ENCODE assay signal across 8 cellular contexts in genomic region chr7:39567294-39567693, GRCh38. TPM values are rescaled to one million over a fixed set of nuclear protein-coding genes. Genes with fewer than 3 reads are reported as not detected.
DNase-seq lines count a peak whose midpoint lies in the region.

No MANE protein-coding gene starts in this region.

- peaks cover 9% of the 10 kb centered on the region for H3K36me3 Mint-ChIP-seq in activated CD4-positive, alpha-beta T cell treated with anti-CD3 and anti-CD28 coated beads, Interleukin-2, amount 10 ng/mL, durations not matched to agents 24 days and 14 days (ENCODE audit: low read depth)
- peaks cover 12% of the 10 kb centered on the region for H3K36me3 Mint-ChIP-seq in activated CD4-positive, alpha-beta memory T cell treated with anti-CD3 and anti-CD28 coated beads for 36 hours

- H3K4me1 Mint-ChIP-seq in activated CD4-positive, alpha-beta T cell treated with anti-CD3 and anti-CD28 coated beads, Interleukin-2, amount 10 ng/mL, durations not matched to agents 24 days and 14 days, result peaks cover 19% of the 10 kb centered on the region
- H3K4me1 Mint-ChIP-seq in activated CD4-positive, alpha-beta memory T cell treated with anti-CD3 and anti-CD28 coated beads for 36 hours (ENCODE audit: low read depth), result peaks cover 17% of the 10 kb centered on the region

- peak overlapping the region; percentile 84 for H3K9ac ChIP-seq in iPS-15b (ENCODE audit: low read depth, low read length)
- peak overlapping the region in 1 of 2 donors; percentile 93 for H3K9ac ChIP-seq in stomach smooth muscle (ENCODE audit: low read length in 2 of 2)

- DNase-seq in activated CD4-positive, alpha-beta T cell treated with anti-CD3 and anti-CD28 coated beads, Interleukin-2, amount 10 ng/mL, durations not matched to agents 24 days and 14 days, result no peak
- DNase-seq in activated CD4-positive, alpha-beta T cell treated with anti-CD3 and anti-CD28 coated beads for 4 hours, result no peak
- no peak for DNase-seq in activated CD4-positive, alpha-beta memory T cell treated with anti-CD3 and anti-CD28 coated beads for 36 hours
- DNase-seq in NCI-H187 treated with DMSO at 0.1 percent for 48 hours (lab: John Stamatoyannopoulos, UW) (no peak), kidney tubule cell (ENCODE audit: low spot score) (no peak)
- no peak for DNase-seq in stimulated activated CD4-positive, alpha-beta T cell treated with anti-CD3 and anti-CD28 coated beads, Interleukin-2, amount 100 ng/mL, for 24 hours

- no peaks in the 10 kb centered on the region for H3K36me3 ChIP-seq in iPS-15b (ENCODE audit: control insufficient read depth, insufficient read depth, low read length)
- H3K36me3 ChIP-seq in stomach smooth muscle (ENCODE audit: control insufficient read depth in 2 of 2, insufficient read depth in 2 of 2, low read length in 2 of 2), result peaks cover 0 to 2% of the 10 kb centered on the region in 2 donors

- H3K9me3 Mint-ChIP-seq in activated CD4-positive, alpha-beta T cell treated with anti-CD3 and anti-CD28 coated beads, Interleukin-2, amount 10 ng/mL, durations not matched to agents 24 days and 14 days, result peaks cover under 1% of the 10 kb centered on the region
- no peaks in the 10 kb centered on the region for H3K9me3 Mint-ChIP-seq in activated CD4-positive, alpha-beta memory T cell treated with anti-CD3 and anti-CD28 coated beads for 36 hours

- H3K4me3 ChIP-seq in iPS-15b (ENCODE audit: low read depth, low read length), result peak overlapping the region; percentile 99
- H3K4me3 ChIP-seq in stomach smooth muscle (ENCODE audit: low read length in 2 of 2), result peak overlapping the region; percentile 94 to 97

- H3K9me3 ChIP-seq in iPS-15b (ENCODE audit: control insufficient read depth, insufficient read depth, low read length), result no peaks in the 10 kb centered on the region
- no peaks in the 10 kb centered on the region for H3K9me3 ChIP-seq in stomach smooth muscle (ENCODE audit: control insufficient read depth in 2 of 2, low read length in 2 of 2)

- no peak overlapping the region for H3K27ac Mint-ChIP-seq in activated CD4-positive, alpha-beta T cell treated with anti-CD3 and anti-CD28 coated beads, Interleukin-2, amount 10 ng/mL, durations not matched to agents 24 days and 14 days
- H3K27ac Mint-ChIP-seq in activated CD4-positive, alpha-beta memory T cell treated with anti-CD3 and anti-CD28 coated beads for 36 hours, result no peak overlapping the region

- peaks cover 6% of the 10 kb centered on the region for H3K27me3 Mint-ChIP-seq in activated CD4-positive, alpha-beta T cell treated with anti-CD3 and anti-CD28 coated beads, Interleukin-2, amount 10 ng/mL, durations not matched to agents 24 days and 14 days
- no peaks in the 10 kb centered on the region for H3K27me3 Mint-ChIP-seq in activated CD4-positive, alpha-beta memory T cell treated with anti-CD3 and anti-CD28 coated beads for 36 hours

- H3K27me3 ChIP-seq in iPS-15b (ENCODE audit: control insufficient read depth, insufficient read depth, low read length), result no peaks in the 10 kb centered on the region
- H3K27me3 ChIP-seq in stomach smooth muscle (ENCODE audit: control insufficient read depth in 1 of 2, insufficient read depth in 2 of 2, low read length in 2 of 2), result no peaks in the 10 kb centered on the region

- no peak overlapping the region for H3K27ac ChIP-seq in stomach smooth muscle (ENCODE audit: low read length)

- H3K4me3 Mint-ChIP-seq in activated CD4-positive, alpha-beta T cell treated with anti-CD3 and anti-CD28 coated beads, Interleukin-2, amount 10 ng/mL, durations not matched to agents 24 days and 14 days, result peak overlapping the region; percentile 99
- peak overlapping the region; percentile 98 for H3K4me3 Mint-ChIP-seq in activated CD4-positive, alpha-beta memory T cell treated with anti-CD3 and anti-CD28 coated beads for 36 hours

- POLR2A ChIA-PET in activated CD4-positive, alpha-beta memory T cell treated with anti-CD3 and anti-CD28 coated beads for 36 hours (lab: Charles Lee), result interaction anchor here (0.8 to 1.2 kb wide), 3 partner anchors 8 to 56 kb away, joined by 3 to 10 read pairs (median 5); partner anchors contain the start of gene RALA

- H3K4me1 ChIP-seq in iPS-15b (ENCODE audit: control insufficient read depth, insufficient read depth, low read length) (no peaks in the 10 kb centered on the region), stomach smooth muscle (ENCODE audit: control insufficient read depth, insufficient read depth, low read length) (no peaks in the 10 kb centered on the region)

- intact Hi-C loops in activated CD4-positive, alpha-beta T cell treated with anti-CD3 and anti-CD28 coated beads, Interleukin-2, amount 10 ng/mL, durations not matched to agents 24 days and 14 days (cut with micrococcal nuclease), result loop anchor here (2.0 to 5.0 kb wide), 3 partner anchors 56 to 565 kb away; partner anchors contain the start of genes MPLKIP and RALA
- intact Hi-C loops in activated CD4-positive, alpha-beta memory T cell treated with anti-CD3 and anti-CD28 coated beads for 36 hours (cut with micrococcal nuclease), result loop anchor here (2.0 to 5.0 kb wide), 3 partner anchors 14 to 565 kb away; partner anchors contain the start of genes CDK13 and MPLKIP

- CTCF ChIA-PET in activated CD4-positive, alpha-beta memory T cell treated with anti-CD3 and anti-CD28 coated beads for 36 hours (lab: Charles Lee), result interaction anchor here (0.6 to 1.8 kb wide), 5 partner anchors 12 to 1352 kb away, joined by 3 to 24 read pairs (median 4); no protein-coding TSS in a partner anchor

RNA-seq across cellular contexts. Expression of gene YAE1, which starts 1.1 kb away (rescaled TPM):
- 14.2 and 14.3 TPM in 2 replicates for total RNA-seq in activated CD4-positive, alpha-beta T cell treated with anti-CD3 and anti-CD28 coated beads, Interleukin-2, amount 10 ng/mL, durations not matched to agents 24 days and 14 days
- total RNA-seq in activated CD4-positive, alpha-beta memory T cell treated with anti-CD3 and anti-CD28 coated beads for 36 hours, result 1 to 10 TPM; 7.3 to 8.8 TPM

RNA-seq across cellular contexts. Expression of gene RALA, which starts 56.1 kb away (rescaled TPM):
- 35.5 and 37.0 TPM in 2 replicates for total RNA-seq in activated CD4-positive, alpha-beta T cell treated with anti-CD3 and anti-CD28 coated beads, Interleukin-2, amount 10 ng/mL, durations not matched to agents 24 days and 14 days
- 10 to 100 TPM; 27.1 to 31.4 TPM for total RNA-seq in activated CD4-positive, alpha-beta memory T cell treated with anti-CD3 and anti-CD28 coated beads for 36 hours
